Comparison of ENCODE assay signal across 1 cellular context in the genomic region with DNA sequence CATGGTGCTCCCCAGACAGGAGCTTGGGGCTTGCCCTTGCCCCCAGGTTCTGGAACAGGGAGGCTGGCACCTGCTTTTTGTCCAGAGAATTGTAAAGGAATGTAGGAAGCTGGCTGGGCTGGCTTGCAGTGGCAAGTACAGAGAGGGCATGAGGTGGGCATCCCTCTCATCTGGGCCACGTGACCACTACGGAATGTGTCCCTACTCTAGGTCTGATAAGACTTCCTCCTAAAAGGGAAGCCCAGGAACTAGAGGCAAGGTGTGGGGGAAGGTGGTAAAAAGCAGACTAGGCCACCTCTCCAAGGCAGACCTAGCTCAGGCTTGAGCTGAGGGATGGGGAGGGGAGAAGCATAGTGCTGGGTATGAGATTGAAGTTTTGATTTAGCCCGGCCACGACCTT.
TF ChIP-seq lines count a peak whose summit lies in the region.

No MANE protein-coding gene starts in this region.

TF ChIP-seq in H1, 55 proteins besides CTCF, POLR2A, EP300 and RAD21:
- no peak for TF ChIP-seq TBP (IDR thresholded peaks at IDR 0.05; ENCODE audit: low read depth, low read length)
- TF ChIP-seq YY1 (IDR thresholded peaks at IDR 0.05; ENCODE audit: low read depth, low read length), result no peak
- TF ChIP-seq EGR1 (IDR thresholded peaks at IDR 0.05; ENCODE audit: borderline replicate concordance, low read depth, low read length), result no peak
- no peak for TF ChIP-seq RXRA (IDR thresholded peaks at IDR 0.05; ENCODE audit: insufficient read depth, low read depth, low read length)
